In genomic region chr13:100890645-100891044, GRCh38 we compare ENCODE assay signal across 22 cellular contexts.
DNase-seq lines count a peak whose midpoint lies in the region; ATAC-seq and TF ChIP-seq lines count a peak whose summit lies in the region.
"Had no signal": no experiment of that assay in that cellular context is flagged by ENCODE, and none has a peak within 500 bp of the region (broad histone marks: within the 10 kb centered on the region; RNA-seq: fewer than 3 reads in every experiment).

No MANE protein-coding gene starts in this region.

- no peak overlapping the region for H3K27ac ChIP-seq in left ventricle myocardium inferior (replicated peaks)
- no peak overlapping the region for H3K27ac ChIP-seq in upper lobe of right lung
- H3K27ac ChIP-seq: BLaER1, SJSA1 had no signal

- POLR2A ChIA-PET in WTC11 (lab: Charles Lee), result no interaction called here

- peaks cover 5% of the 10 kb centered on the region; the same call in 1 of the 2 replicates for H3K36me3 Mint-ChIP-seq in WTC11
- H3K36me3 Mint-ChIP-seq: CD4-positive, CD25-positive, alpha-beta regulatory T cell; T-cell had no signal

- H3K4me3 Mint-ChIP-seq in WTC11, result no peak overlapping the region
- H3K4me3 Mint-ChIP-seq: CD4-positive, CD25-positive, alpha-beta regulatory T cell; T-cell had no signal

- H3K4me1 ChIP-seq in left ventricle myocardium inferior (peaks cover 12% of the 10 kb centered on the region), upper lobe of right lung (no peaks in the 10 kb centered on the region)
- H3K4me1 ChIP-seq: BLaER1 had no signal

- DNase-seq in NCI-H748 (lab: John Stamatoyannopoulos, UW; ENCODE audit: unreplicated experiment) (peak; percentile 25), NCI-H748 treated with DMSO at 0.1 percent for 48 hours (lab: John Stamatoyannopoulos, UW) (no peak), NCI-H2171 treated with DMSO at 0.1 percent for 48 hours (lab: John Stamatoyannopoulos, UW) (peak; percentile 63), WTC11 (ENCODE audit: low spot score) (no peak), retinal pigment epithelial cell (ENCODE audit: low read depth) (peak; percentile 27), left ventricle myocardium inferior (no peak), upper lobe of right lung (no peak)
- DNase-seq: CD4-positive, CD25-positive, alpha-beta regulatory T cell; DMS153; GOT3; HCEC 1CT; Karpas-422; NCI-H1105; NCI-H1694; NCI-H2029 treated with DMSO at 0.1 percent for 48 hours; NCI-H2227 treated with DMSO at 0.1 percent for 48 hours; Right ventricle myocardium superior; RPMI8226; T-cell had no signal

- CTCF ChIA-PET in WTC11 (lab: Charles Lee), result no interaction called here

- TF ChIP-seq CTCF in WTC11 (IDR thresholded peaks at IDR 0.05) (no peak), retinal pigment epithelial cell (conservative IDR thresholded peaks at IDR 0.05; ENCODE audit: low read depth, low read length) (no peak), left ventricle myocardium inferior (IDR thresholded peaks at IDR 0.05; ENCODE audit: borderline replicate concordance) (no peak), upper lobe of right lung (IDR thresholded peaks at IDR 0.05) (no peak)

- H3K4me3 ChIP-seq in retinal pigment epithelial cell (ENCODE audit: low read length), result no peak overlapping the region
- no peak overlapping the region for H3K4me3 ChIP-seq in left ventricle myocardium inferior
- no peak overlapping the region for H3K4me3 ChIP-seq in upper lobe of right lung
- H3K4me3 ChIP-seq: BLaER1, SJSA1 had no signal

- no peak overlapping the region for H3K27ac Mint-ChIP-seq in WTC11
- H3K27ac Mint-ChIP-seq: CD4-positive, CD25-positive, alpha-beta regulatory T cell; T-cell had no signal

- H3K27me3 ChIP-seq in left ventricle myocardium inferior (ENCODE audit: low read depth) (no peaks in the 10 kb centered on the region), upper lobe of right lung (no peaks in the 10 kb centered on the region)
- H3K27me3 ChIP-seq: BLaER1, SJSA1 had no signal

- H3K36me3 ChIP-seq in left ventricle myocardium inferior (no peaks in the 10 kb centered on the region), upper lobe of right lung (no peaks in the 10 kb centered on the region)
- H3K36me3 ChIP-seq: BLaER1, SJSA1 had no signal

- H3K27me3 Mint-ChIP-seq in WTC11 (ENCODE audit: low read depth), result no peaks in the 10 kb centered on the region

- peaks cover 19% of the 10 kb centered on the region for H3K9me3 Mint-ChIP-seq in WTC11

- H3K4me1 Mint-ChIP-seq in WTC11, result peaks cover 7% of the 10 kb centered on the region
- H3K4me1 Mint-ChIP-seq: CD4-positive, CD25-positive, alpha-beta regulatory T cell; T-cell had no signal

- H3K9me3 ChIP-seq in left ventricle myocardium inferior (replicated peaks) (peaks cover 4% of the 10 kb centered on the region), upper lobe of right lung (no peaks in the 10 kb centered on the region)
- H3K9me3 ChIP-seq: BLaER1, SJSA1 had no signal

- ATAC-seq in WTC11 (peak; percentile 71), upper lobe of right lung (no peak), HG03159 (IDR thresholded peaks at IDR 0.05; ENCODE audit: unreplicated experiment) (no peak)
- ATAC-seq: T-cell had no signal

- intact Hi-C loops in left ventricle myocardium inferior (cut with micrococcal nuclease) (no loop called here), upper lobe of right lung (cut with DNase I) (no loop called here)

TF ChIP-seq in WTC11, 78 proteins besides CTCF, POLR2A, EP300 and RAD21:
- no peak for TF ChIP-seq JAZF1 (CRISPR knock-in tag; IDR thresholded peaks at IDR 0.05)
- TF ChIP-seq SOX15 (CRISPR knock-in tag; IDR thresholded peaks at IDR 0.05), result no peak
- no peak for TF ChIP-seq IRF1 (CRISPR knock-in tag; IDR thresholded peaks at IDR 0.05)
- TF ChIP-seq MAX (CRISPR knock-in tag; IDR thresholded peaks at IDR 0.05), result no peak
- TF ChIP-seq ETV6 (CRISPR knock-in tag; IDR thresholded peaks at IDR 0.05), result no peak
- TF ChIP-seq NFE2L1 (CRISPR knock-in tag; IDR thresholded peaks at IDR 0.05), result no peak
- no peak for TF ChIP-seq ZNF232 (CRISPR knock-in tag; IDR thresholded peaks at IDR 0.05)
- TF ChIP-seq ZNF396 (CRISPR knock-in tag; IDR thresholded peaks at IDR 0.05; ENCODE audit: borderline replicate concordance), result no peak
- no peak for TF ChIP-seq HMGXB4 (CRISPR knock-in tag; IDR thresholded peaks at IDR 0.05)
- TF ChIP-seq ATF1 (CRISPR knock-in tag; IDR thresholded peaks at IDR 0.05), result no peak
- TF ChIP-seq ZNF671 (CRISPR knock-in tag; IDR thresholded peaks at IDR 0.05), result no peak
- no peak for TF ChIP-seq STAT6 (CRISPR knock-in tag; conservative IDR thresholded peaks at IDR 0.05; ENCODE audit: low read depth)
- no peak for TF ChIP-seq GTF2I (CRISPR knock-in tag; conservative IDR thresholded peaks at IDR 0.05)

Comparison
In these comparisons a context has a peak if more than half of its experiments do, and no peak if none do; other contexts are left out.
1. DNase-seq: peak in NCI-H748 (single experiment), NCI-H2171 treated with DMSO at 0.1 percent for 48 hours (single experiment) and retinal pigment epithelial cell (single experiment); none in NCI-H748 treated with DMSO at 0.1 percent for 48 hours (single experiment), WTC11 (single experiment), left ventricle myocardium inferior (single experiment) and upper lobe of right lung (single experiment).